Comparison of ENCODE assay signal across 22 cellular contexts in genomic region chr5:7261900-7262299, GRCh38.
"Had no signal": no experiment of that assay in that cellular context is flagged by ENCODE, and none has a peak within 500 bp of the region (broad histone marks: within the 10 kb centered on the region; RNA-seq: fewer than 3 reads in every experiment).

No MANE protein-coding gene starts in this region.

- H3K36me3 Mint-ChIP-seq: immature natural killer cell; naive thymus-derived CD8-positive, alpha-beta T cell; stimulated activated memory B cell treated with anti-CD40 and anti-IgM and Interleukin-4, amounts not matched to agents 10 μg/mL and 1 μg/mL and 100 μg/mL, for 72 hours; type B pancreatic cell had no signal

- H3K27me3 Mint-ChIP-seq: stimulated activated memory B cell treated with anti-CD40 and anti-IgM and Interleukin-4, amounts not matched to agents 10 μg/mL and 1 μg/mL and 100 μg/mL, for 72 hours had no signal

- H3K4me1 ChIP-seq: lower lobe of right lung, prostate gland, right atrium auricular region, testis, tibial artery had no signal

- H3K36me3 ChIP-seq: lower lobe of right lung, prostate gland, right atrium auricular region, tibial artery had no signal

- H3K27me3 ChIP-seq: right atrium auricular region, testis, tibial artery had no signal

- FAIRE-seq: endometrium, frontal cortex, keratinocyte had no signal

- H3K9me3 ChIP-seq: lower lobe of right lung, prostate gland, testis had no signal

- H3K27ac ChIP-seq: coronary artery, lower lobe of right lung, prostate gland, right atrium auricular region, testis, tibial artery had no signal

- ATAC-seq: left ventricle myocardium superior; naive thymus-derived CD8-positive, alpha-beta T cell; sciatic nerve; stimulated activated memory B cell treated with anti-CD40 and anti-IgM and Interleukin-4, amounts not matched to agents 10 μg/mL and 1 μg/mL and 100 μg/mL, for 72 hours; stimulated activated naive CD8-positive, alpha-beta T cell treated with anti-CD3 and anti-CD28 coated beads, Interleukin-15, Interleukin-2, amounts not matched to agents 100 U/mL and 50 U/mL, for 24 hours had no signal

- H3K4me3 Mint-ChIP-seq: immature natural killer cell; naive thymus-derived CD8-positive, alpha-beta T cell; nephron progenitor cell; stimulated activated memory B cell treated with anti-CD40 and anti-IgM and Interleukin-4, amounts not matched to agents 10 μg/mL and 1 μg/mL and 100 μg/mL, for 72 hours; type B pancreatic cell had no signal

- H3K9me3 Mint-ChIP-seq: type B pancreatic cell had no signal

- H3K4me1 Mint-ChIP-seq: immature natural killer cell; naive thymus-derived CD8-positive, alpha-beta T cell; stimulated activated memory B cell treated with anti-CD40 and anti-IgM and Interleukin-4, amounts not matched to agents 10 μg/mL and 1 μg/mL and 100 μg/mL, for 72 hours had no signal

- H3K4me3 ChIP-seq: coronary artery, lower lobe of right lung, prostate gland, right atrium auricular region, testis, tibial artery had no signal

- DNase-seq: dermis blood vessel endothelial cell; effector memory CD4-positive, alpha-beta T cell; erythroblast; immature natural killer cell; left ventricle myocardium superior; lower lobe of right lung; naive thymus-derived CD8-positive, alpha-beta T cell; nephron progenitor cell; stimulated activated CD4-positive, alpha-beta T cell treated with anti-CD3 and anti-CD28 coated beads, Interleukin-4, amount 100 ng/mL, for 4 hours; stimulated activated naive CD8-positive, alpha-beta T cell treated with anti-CD3 and anti-CD28 coated beads, Interleukin-15, Interleukin-2, amounts not matched to agents 100 U/mL and 50 U/mL, for 24 hours; substantia nigra; testis; tibial artery had no signal

- H3K27ac Mint-ChIP-seq: immature natural killer cell; naive thymus-derived CD8-positive, alpha-beta T cell; stimulated activated memory B cell treated with anti-CD40 and anti-IgM and Interleukin-4, amounts not matched to agents 10 μg/mL and 1 μg/mL and 100 μg/mL, for 72 hours; type B pancreatic cell had no signal
